Comparison of ENCODE assay signal across 26 cellular contexts in the genomic region with DNA sequence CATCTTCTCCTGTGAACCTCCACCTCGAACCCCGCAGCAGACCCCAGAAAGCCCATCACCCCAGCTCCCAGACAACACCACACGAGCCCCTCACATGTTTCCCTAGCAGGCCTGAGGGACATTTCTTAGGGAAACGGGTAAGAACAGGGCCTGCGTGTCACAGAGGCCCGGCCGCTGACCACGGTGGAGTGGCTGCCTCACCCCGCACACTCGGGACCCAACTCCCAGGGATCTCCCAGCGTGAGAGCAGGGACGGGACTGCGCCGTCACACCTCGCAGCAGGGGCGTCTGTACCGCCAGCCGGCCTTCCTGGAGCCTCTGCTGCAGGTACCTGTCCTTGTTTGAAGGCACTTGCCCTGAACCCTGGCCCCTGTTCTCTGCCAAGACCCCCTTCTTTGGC. TPM values are rescaled to one million over a fixed set of nuclear protein-coding genes. Genes with fewer than 3 reads are reported as not detected.
"Had no signal": no experiment of that assay in that cellular context is flagged by ENCODE, and none has a peak within 500 bp of the region (broad histone marks: within the 10 kb centered on the region; RNA-seq: fewer than 3 reads in every experiment).

No MANE protein-coding gene starts in this region.

- H3K4me3 ChIP-seq: body of pancreas, esophagus squamous epithelium, gastroesophageal sphincter, heart right ventricle had no signal

- H3K9me3 ChIP-seq: body of pancreas, esophagus squamous epithelium, gastroesophageal sphincter, heart right ventricle had no signal

- H3K27me3 ChIP-seq: body of pancreas, esophagus squamous epithelium, gastroesophageal sphincter, heart right ventricle had no signal

- H3K27ac ChIP-seq: body of pancreas, esophagus squamous epithelium, heart right ventricle, WERI-Rb-1 had no signal

- DNase-seq: activated B cell treated with CpG ODN at 0.5 μM for 24 hours; activated CD4-positive, alpha-beta memory T cell treated with anti-CD3 and anti-CD28 coated beads for 36 hours; activated CD4-positive, alpha-beta T cell treated with anti-CD3 and anti-CD28 coated beads for 48 hours; activated CD8-positive, alpha-beta memory T cell treated with anti-CD3 and anti-CD28 coated beads for 24 hours; activated effector memory CD4-positive, alpha-beta T cell treated with Interleukin-2 at 50 U/mL for 16 hours; activated gamma-delta T cell treated with Interleukin-2 at 50 U/mL for 16 hours; activated naive CD4-positive, alpha-beta T cell treated with anti-CD3 and anti-CD28 coated beads, Interleukin-2, amount 50 U/mL, for 16 hours; activated naive CD4-positive, alpha-beta T cell treated with Interleukin-2 at 50 U/mL for 16 hours; activated T-cell treated with anti-CD3 and anti-CD28 coated beads, Interleukin-2, amount 50 U/mL, for 4 hours; amniotic stem cell; anterior cingulate cortex; body of pancreas; caudate nucleus; cortex of kidney; dermis blood vessel endothelial cell; effector CD4-positive, alpha-beta T cell; effector memory CD8-positive, alpha-beta T cell; esophagus squamous epithelium; foreskin melanocyte; heart right ventricle; T1000; WERI-Rb-1 had no signal

- H3K4me1 ChIP-seq: body of pancreas had no signal

- ATAC-seq: activated CD4-positive, CD25-positive, alpha-beta regulatory T cell treated with anti-CD3 and anti-CD28 coated beads, Interleukin-2, amount 50 U/mL, for 24 hours; activated T-cell treated with anti-CD3 and anti-CD28 coated beads, Interleukin-2, amount 50 U/mL, for 4 hours; activated T-helper 17 cell treated with anti-CD3 and anti-CD28 coated beads, Interleukin-2, amount 50 U/mL, for 72 hours; body of pancreas; effector memory CD8-positive, alpha-beta T cell; gastroesophageal sphincter; heart right ventricle had no signal

RNA-seq across cellular contexts. Expression of a gene that starts 10.2 kb away (rescaled TPM):
- total RNA-seq: body of pancreas, dermis blood vessel endothelial cell, glomerular endothelial cell had no signal
